ENCODE assay signal across 3 cellular contexts in the genomic region with DNA sequence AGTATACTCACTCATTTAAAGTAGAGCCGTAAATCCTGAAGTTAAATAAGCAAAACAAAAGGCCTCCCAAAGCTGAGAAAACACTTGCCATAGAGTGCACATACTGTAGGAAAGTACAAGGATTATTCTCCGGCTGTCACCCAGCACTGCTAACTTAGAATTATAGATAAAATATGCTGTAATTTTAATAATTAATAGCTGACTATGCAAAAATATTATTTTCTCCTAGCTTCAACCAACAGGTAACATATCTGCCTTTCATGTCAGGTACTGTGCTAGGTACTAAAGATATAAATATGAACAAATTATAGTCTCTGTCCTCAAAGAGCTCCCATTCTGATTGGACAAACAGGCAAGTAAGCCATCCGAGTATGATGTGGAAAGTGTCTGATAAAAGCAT.
TF ChIP-seq lines count a peak whose summit lies in the region.

No MANE protein-coding gene starts in this region.

TF ChIP-seq in A549, 52 proteins besides CTCF, POLR2A, EP300 and RAD21:
- no peak for TF ChIP-seq ZSCAN20 (CRISPR knock-in tag; IDR thresholded peaks at IDR 0.05)
- TF ChIP-seq MAFK (IDR thresholded peaks at IDR 0.05; ENCODE audit: partially characterized antibody), result peak; percentile 81
- TF ChIP-seq MAZ (IDR thresholded peaks at IDR 0.05; ENCODE audit: borderline replicate concordance, low read depth, low read length), result no peak

TF ChIP-seq in IMR-90, 13 proteins besides CTCF, POLR2A, EP300 and RAD21:
- peak; percentile 95 for TF ChIP-seq MAFK (IDR thresholded peaks at IDR 0.05; ENCODE audit: low read depth, low read length)
- TF ChIP-seq CHD1 (IDR thresholded peaks at IDR 0.05; ENCODE audit: low read depth, low read length), result no peak

TF ChIP-seq in H1, 55 proteins besides CTCF, POLR2A, EP300 and RAD21:
- peak; percentile 69; the same call in 1 of the 2 replicates for TF ChIP-seq MAFK (IDR thresholded peaks at IDR 0.05; ENCODE audit: low read depth, low read length)
- TF ChIP-seq CREB1 (IDR thresholded peaks at IDR 0.05), result no peak
